Comparison of ENCODE assay signal across 9 cellular contexts in the genomic region with DNA sequence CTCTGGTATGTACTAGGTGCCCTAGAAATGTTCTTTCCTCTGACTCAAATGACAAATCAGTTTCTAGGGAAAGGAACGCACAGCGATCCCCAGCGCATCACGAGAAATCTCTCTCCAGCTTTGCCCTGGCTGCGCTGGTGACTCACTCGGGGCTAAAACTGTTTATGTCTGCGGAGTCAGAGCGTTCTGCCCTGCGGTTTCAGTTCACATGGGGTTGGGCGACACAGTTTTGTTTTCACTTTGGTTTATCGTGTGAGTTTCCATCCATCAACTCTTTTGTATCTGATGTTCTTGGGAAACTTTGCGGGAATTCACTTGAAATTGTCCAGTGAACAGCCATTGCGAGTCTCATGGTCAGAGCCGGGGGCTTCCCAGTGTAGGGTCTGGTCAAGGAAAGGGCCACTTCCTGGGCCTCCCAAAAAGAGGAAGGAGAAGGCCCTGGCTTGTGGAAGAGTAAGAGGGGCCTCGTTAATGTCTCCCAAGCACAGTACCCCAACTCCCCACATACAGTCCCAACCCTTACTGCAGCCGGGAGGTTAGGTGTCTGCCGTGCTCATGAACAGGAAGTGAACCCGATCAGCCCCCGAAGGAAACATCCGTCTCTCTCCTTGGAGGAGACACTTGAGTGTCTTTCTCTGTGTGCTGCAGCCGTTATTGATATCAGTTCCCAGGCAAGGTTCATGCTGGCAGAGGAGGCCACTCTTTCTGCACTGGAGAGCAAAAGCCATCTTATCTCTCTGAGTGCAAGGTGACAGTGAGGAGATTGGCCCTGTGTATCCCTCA.
A peak's percentile ranks its signal among the peaks of the same experiment; 100 is the strongest.
DNase-seq lines count a peak whose midpoint lies in the region; ATAC-seq and TF ChIP-seq lines count a peak whose summit lies in the region.
"Had no signal": no experiment of that assay in that cellular context is flagged by ENCODE, and none has a peak within 500 bp of the region (broad histone marks: within the 10 kb centered on the region; RNA-seq: fewer than 3 reads in every experiment).

No MANE protein-coding gene starts in this region.

- H3K27ac Mint-ChIP-seq in MCF 10A (ENCODE audit: low read depth, unreplicated experiment) = no peak overlapping the region

- peak; percentile 66 for DNase-seq in T-helper 22 cell (ENCODE audit: low read depth)
- DNase-seq in ascending aorta (ENCODE audit: low spot score in 2 of 2) = peak; percentile 26 to 74
- DNase-seq in stimulated activated CD4-positive, alpha-beta T cell treated with anti-CD3 and anti-CD28 coated beads, Interleukin-15, amount 100 ng/mL, for 24 hours = peak; percentile 87
- DNase-seq in GF-D8 (lab: John Stamatoyannopoulos, UW) = no peak
- DNase-seq in left lobe of liver (ENCODE audit: low spot score) = no peak
- DNase-seq in MCF 10A (ENCODE audit: unreplicated experiment) = no peak

- CTCF ChIA-PET in MCF 10A (lab: Yijun Ruan, JAX) = no interaction called here

- H3K27me3 ChIP-seq in ascending aorta = no peaks in the 10 kb centered on the region

- ATAC-seq in GM19043 (IDR thresholded peaks at IDR 0.05; ENCODE audit: low read depth, unreplicated experiment) = peak; percentile 91
- ATAC-seq in HG03066 (IDR thresholded peaks at IDR 0.05; ENCODE audit: low read depth, unreplicated experiment) = peak; percentile 95
- no peak for ATAC-seq in left lobe of liver

- TF ChIP-seq CTCF in ascending aorta (IDR thresholded peaks at IDR 0.05) = no peak
- TF ChIP-seq CTCF in MCF 10A (IDR thresholded peaks at IDR 0.05; ENCODE audit: unreplicated experiment) = no peak

- H3K9me3 ChIP-seq in ascending aorta = no peaks in the 10 kb centered on the region

- peaks cover 0 to 10% of the 10 kb centered on the region in 2 donors for H3K4me1 ChIP-seq in ascending aorta

- intact Hi-C loops in ascending aorta (cut with DNase I) (no loop called here), MCF 10A (cut with micrococcal nuclease) (no loop called here)

- H3K27ac ChIP-seq in ascending aorta = peak overlapping the region; percentile 3 to 32
- H3K27ac ChIP-seq: SK-N-MC had no signal

- no TSS peak for BruUV-seq in MCF 10A (replicated peaks; lab: Mats Ljungman, UMichigan)

- H3K4me3 Mint-ChIP-seq in MCF 10A (ENCODE audit: unreplicated experiment) = no peak overlapping the region

- H3K36me3 ChIP-seq in ascending aorta = no peaks in the 10 kb centered on the region

- POLR2A ChIA-PET in MCF 10A (lab: Yijun Ruan, JAX) = no interaction called here

- no peaks in the 10 kb centered on the region for H3K9me3 Mint-ChIP-seq in MCF 10A (ENCODE audit: unreplicated experiment)

- H3K27me3 Mint-ChIP-seq in MCF 10A (ENCODE audit: insufficient read depth, unreplicated experiment) = no peaks in the 10 kb centered on the region

- H3K4me1 Mint-ChIP-seq in MCF 10A (ENCODE audit: insufficient read depth, unreplicated experiment) = no peaks in the 10 kb centered on the region

- no peaks in the 10 kb centered on the region for H3K36me3 Mint-ChIP-seq in MCF 10A (ENCODE audit: insufficient read depth, unreplicated experiment)

- peak overlapping the region; percentile 6 to 48 for H3K4me3 ChIP-seq in ascending aorta
- H3K4me3 ChIP-seq: SK-N-MC had no signal

Comparison
In these comparisons a context has a peak if more than half of its experiments do, and no peak if none do; other contexts are left out.
1. DNase-seq: peak in T-helper 22 cell (single experiment), ascending aorta (2 of 2) and stimulated activated CD4-positive, alpha-beta T cell treated with anti-CD3 and anti-CD28 coated beads, Interleukin-15, amount 100 ng/mL, for 24 hours (single experiment); none in GF-D8 (single experiment), left lobe of liver (single experiment) and MCF 10A (single experiment).